ENCODE assay signal across 16 cellular contexts in genomic region chrX:17495052-17495451, GRCh38.
"Had no signal": no experiment of that assay in that cellular context is flagged by ENCODE, and none has a peak within 500 bp of the region (broad histone marks: within the 10 kb centered on the region; RNA-seq: fewer than 3 reads in every experiment).

No MANE protein-coding gene starts in this region.

- H3K4me1 ChIP-seq: lower lobe of right lung, neural progenitor cell, sigmoid colon, spleen, testis, upper lobe of right lung had no signal

- H3K27ac ChIP-seq: lower lobe of right lung, neural progenitor cell, ovary, sigmoid colon, spleen, testis, upper lobe of right lung had no signal

- DNase-seq: activated B cell treated with CpG ODN at 0.5 μM for 24 hours; activated CD4-positive, alpha-beta T cell treated with anti-CD3 and anti-CD28 coated beads for 48 hours; activated CD8-positive, alpha-beta T cell treated with anti-CD3 and anti-CD28 coated beads for 36 hours; activated effector memory CD4-positive, alpha-beta T cell treated with Interleukin-2 at 50 U/mL for 16 hours; activated naive CD4-positive, alpha-beta T cell treated with anti-CD3 and anti-CD28 coated beads, Interleukin-2, amount 50 U/mL, for 16 hours; activated T-cell treated with anti-CD3 and anti-CD28 coated beads, Interleukin-2, amount 50 U/mL, for 4 hours; left colon; lower lobe of right lung; midbrain; naive B cell; ovary; sigmoid colon; spleen; testis; upper lobe of right lung had no signal

- H3K36me3 ChIP-seq: lower lobe of right lung, neural progenitor cell, ovary, sigmoid colon, spleen, upper lobe of right lung had no signal

- H2AFZ ChIP-seq: neural progenitor cell had no signal

- ATAC-seq: activated CD8-positive, alpha-beta T cell treated with anti-CD3 and anti-CD28 coated beads for 36 hours; activated T-cell treated with anti-CD3 and anti-CD28 coated beads, Interleukin-2, amount 50 U/mL, for 4 hours; left colon; lower lobe of right lung; upper lobe of right lung had no signal

- H3K4me3 ChIP-seq: lower lobe of right lung, neural progenitor cell, ovary, sigmoid colon, spleen, testis, upper lobe of right lung had no signal

- H3K27me3 ChIP-seq: neural progenitor cell, ovary, sigmoid colon, testis, upper lobe of right lung had no signal
